In the genomic region with DNA sequence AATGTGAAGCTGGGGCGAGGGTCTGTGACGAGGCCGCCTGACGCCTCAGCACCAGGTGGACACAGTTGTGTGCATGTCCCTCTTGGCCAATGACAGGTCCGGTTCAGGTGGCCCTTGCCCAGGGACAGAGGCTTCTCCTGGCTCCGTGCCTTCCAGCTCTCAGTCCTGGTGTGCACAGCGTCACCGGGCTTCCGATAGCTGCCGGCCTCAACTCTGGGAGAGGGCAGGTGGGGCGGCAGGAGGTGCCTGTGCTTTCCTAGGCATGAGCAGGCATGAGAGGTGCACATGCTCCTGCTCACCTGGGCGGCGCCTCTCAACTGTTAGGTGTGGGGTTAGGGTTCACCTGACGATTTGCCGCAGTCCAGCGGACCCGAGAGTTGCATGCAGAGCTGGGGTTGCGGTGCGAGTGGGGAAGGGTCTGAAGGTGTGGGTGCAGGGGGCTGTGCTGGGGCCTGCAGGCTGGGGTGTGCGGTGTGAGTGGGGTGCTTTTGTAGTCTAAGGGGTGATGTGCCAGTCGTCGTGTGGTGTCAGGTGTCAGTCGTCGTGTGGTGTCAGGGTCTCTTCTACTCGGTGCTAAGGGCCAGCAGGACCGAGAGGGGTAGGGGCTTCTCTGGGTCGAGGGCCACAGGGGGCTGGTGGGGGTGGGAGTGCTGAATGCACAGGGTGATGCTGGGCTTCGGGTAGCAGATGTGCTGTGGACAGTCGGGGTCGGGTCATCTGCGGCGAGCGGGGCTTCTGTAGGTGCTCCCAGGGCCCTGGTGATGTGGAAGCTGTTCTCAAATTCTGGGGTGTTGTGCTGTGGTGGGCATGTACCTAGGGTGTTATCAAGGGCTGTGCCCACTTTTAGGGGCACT, we compare ENCODE assay signal across 2 cellular contexts.
TF ChIP-seq lines count a peak whose summit lies in the region.

No MANE protein-coding gene starts in this region.

TF ChIP-seq in HEK293, 187 proteins besides CTCF, POLR2A, EP300 and RAD21:
- TF ChIP-seq, protein P1, sequence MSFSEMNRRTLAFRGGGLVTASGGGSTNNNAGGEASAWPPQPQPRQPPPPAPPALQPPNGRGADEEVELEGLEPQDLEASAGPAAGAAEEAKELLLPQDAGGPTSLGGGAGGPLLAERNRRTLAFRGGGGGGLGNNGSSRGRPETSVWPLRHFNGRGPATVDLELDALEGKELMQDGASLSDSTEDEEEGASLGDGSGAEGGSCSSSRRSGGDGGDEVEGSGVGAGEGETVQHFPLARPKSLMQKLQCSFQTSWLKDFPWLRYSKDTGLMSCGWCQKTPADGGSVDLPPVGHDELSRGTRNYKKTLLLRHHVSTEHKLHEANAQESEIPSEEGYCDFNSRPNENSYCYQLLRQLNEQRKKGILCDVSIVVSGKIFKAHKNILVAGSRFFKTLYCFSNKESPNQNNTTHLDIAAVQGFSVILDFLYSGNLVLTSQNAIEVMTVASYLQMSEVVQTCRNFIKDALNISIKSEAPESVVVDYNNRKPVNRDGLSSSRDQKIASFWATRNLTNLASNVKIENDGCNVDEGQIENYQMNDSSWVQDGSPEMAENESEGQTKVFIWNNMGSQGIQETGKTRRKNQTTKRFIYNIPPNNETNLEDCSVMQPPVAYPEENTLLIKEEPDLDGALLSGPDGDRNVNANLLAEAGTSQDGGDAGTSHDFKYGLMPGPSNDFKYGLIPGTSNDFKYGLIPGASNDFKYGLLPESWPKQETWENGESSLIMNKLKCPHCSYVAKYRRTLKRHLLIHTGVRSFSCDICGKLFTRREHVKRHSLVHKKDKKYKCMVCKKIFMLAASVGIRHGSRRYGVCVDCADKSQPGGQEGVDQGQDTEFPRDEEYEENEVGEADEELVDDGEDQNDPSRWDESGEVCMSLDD (tag by site-specific recombination; IDR thresholded peaks at IDR 0.05) = peak; percentile 13; the same call in 1 of the 2 replicates
- TF ChIP-seq, protein P2, sequence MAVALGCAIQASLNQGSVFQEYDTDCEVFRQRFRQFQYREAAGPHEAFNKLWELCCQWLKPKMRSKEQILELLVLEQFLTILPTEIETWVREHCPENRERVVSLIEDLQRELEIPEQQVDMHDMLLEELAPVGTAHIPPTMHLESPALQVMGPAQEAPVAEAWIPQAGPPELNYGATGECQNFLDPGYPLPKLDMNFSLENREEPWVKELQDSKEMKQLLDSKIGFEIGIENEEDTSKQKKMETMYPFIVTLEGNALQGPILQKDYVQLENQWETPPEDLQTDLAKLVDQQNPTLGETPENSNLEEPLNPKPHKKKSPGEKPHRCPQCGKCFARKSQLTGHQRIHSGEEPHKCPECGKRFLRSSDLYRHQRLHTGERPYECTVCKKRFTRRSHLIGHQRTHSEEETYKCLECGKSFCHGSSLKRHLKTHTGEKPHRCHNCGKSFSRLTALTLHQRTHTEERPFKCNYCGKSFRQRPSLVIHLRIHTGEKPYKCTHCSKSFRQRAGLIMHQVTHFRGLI (tag by site-specific recombination; IDR thresholded peaks at IDR 0.05) = no peak
- no peak for TF ChIP-seq ZBTB48 (tag by site-specific recombination; IDR thresholded peaks at IDR 0.05)
- peak; percentile 39; the same call in 1 of the 2 replicates for TF ChIP-seq OSR2 (tag by site-specific recombination; IDR thresholded peaks at IDR 0.05)
- TF ChIP-seq ZNF169 (tag by site-specific recombination; IDR thresholded peaks at IDR 0.05) = no peak
- no peak for TF ChIP-seq ZNF138 (tag by site-specific recombination; IDR thresholded peaks at IDR 0.05; ENCODE audit: borderline replicate concordance)
- TF ChIP-seq, protein P3, sequence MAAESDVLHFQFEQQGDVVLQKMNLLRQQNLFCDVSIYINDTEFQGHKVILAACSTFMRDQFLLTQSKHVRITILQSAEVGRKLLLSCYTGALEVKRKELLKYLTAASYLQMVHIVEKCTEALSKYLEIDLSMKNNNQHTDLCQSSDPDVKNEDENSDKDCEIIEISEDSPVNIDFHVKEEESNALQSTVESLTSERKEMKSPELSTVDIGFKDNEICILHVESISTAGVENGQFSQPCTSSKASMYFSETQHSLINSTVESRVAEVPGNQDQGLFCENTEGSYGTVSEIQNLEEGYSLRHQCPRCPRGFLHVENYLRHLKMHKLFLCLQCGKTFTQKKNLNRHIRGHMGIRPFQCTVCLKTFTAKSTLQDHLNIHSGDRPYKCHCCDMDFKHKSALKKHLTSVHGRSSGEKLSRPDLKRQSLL (tag by site-specific recombination; IDR thresholded peaks at IDR 0.05) = no peak
- no peak for TF ChIP-seq ZNF248 (tag by site-specific recombination; IDR thresholded peaks at IDR 0.05)
- TF ChIP-seq KLF8 (tag by site-specific recombination; IDR thresholded peaks at IDR 0.05) = no peak
- no peak for TF ChIP-seq ZNF394 (tag by site-specific recombination; IDR thresholded peaks at IDR 0.05; ENCODE audit: borderline replicate concordance)

TF ChIP-seq in GM12878, 131 proteins besides CTCF, POLR2A, EP300 and RAD21:
- TF ChIP-seq HDAC2 (IDR thresholded peaks at IDR 0.05) = no peak
- TF ChIP-seq, protein P4, sequence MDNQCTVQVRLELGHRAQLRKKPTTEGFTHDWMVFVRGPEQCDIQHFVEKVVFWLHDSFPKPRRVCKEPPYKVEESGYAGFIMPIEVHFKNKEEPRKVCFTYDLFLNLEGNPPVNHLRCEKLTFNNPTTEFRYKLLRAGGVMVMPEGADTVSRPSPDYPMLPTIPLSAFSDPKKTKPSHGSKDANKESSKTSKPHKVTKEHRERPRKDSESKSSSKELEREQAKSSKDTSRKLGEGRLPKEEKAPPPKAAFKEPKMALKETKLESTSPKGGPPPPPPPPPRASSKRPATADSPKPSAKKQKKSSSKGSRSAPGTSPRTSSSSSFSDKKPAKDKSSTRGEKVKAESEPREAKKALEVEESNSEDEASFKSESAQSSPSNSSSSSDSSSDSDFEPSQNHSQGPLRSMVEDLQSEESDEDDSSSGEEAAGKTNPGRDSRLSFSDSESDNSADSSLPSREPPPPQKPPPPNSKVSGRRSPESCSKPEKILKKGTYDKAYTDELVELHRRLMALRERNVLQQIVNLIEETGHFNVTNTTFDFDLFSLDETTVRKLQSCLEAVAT (IDR thresholded peaks at IDR 0.05) = peak; percentile 72
